In the genomic region with DNA sequence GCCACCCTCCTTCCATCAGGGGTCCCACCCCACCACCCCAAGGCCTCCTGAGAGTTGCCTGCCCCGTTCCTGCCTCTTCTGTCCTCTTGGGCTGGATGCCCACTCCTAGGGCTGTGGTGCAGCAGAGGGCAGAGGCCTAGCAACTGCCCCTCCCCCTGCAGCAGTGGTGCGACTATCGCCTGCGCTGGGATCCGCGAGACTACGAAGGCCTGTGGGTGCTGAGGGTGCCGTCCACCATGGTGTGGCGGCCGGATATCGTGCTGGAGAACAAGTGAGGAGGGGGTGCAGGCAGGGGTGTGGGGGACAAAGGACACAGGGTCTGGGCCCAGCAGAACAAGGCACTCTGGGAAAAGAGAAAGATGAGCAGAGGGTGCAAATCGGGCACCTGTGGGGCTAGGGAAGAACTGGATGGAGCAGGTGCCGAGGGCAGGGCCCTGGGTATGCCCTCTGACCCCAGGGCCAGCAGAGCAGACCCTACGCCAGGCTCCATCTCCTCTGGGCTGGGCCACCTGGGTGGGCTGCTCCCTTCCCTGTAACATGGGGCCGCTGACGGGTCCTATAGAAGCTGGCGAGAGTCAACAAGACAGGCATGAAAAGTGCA, we compare ENCODE assay signal across 1 cellular context.
A peak's percentile ranks its signal among the peaks of the same experiment; 100 is the strongest.
TF ChIP-seq lines count a peak whose summit lies in the region.

No MANE protein-coding gene starts in this region.

TF ChIP-seq in K562, 482 proteins besides CTCF, POLR2A, EP300 and RAD21:
- TF ChIP-seq POLR2G (IDR thresholded peaks at IDR 0.05; ENCODE audit: low read depth, low read length) = peak; percentile 61
- no peak for TF ChIP-seq ZNF324 (CRISPR knock-in tag; IDR thresholded peaks at IDR 0.05)
